ENCODE assay signal across 15 cellular contexts in genomic region chr13:44403720-44404063, GRCh38. TPM values are rescaled to one million over a fixed set of nuclear protein-coding genes. Genes with fewer than 3 reads are reported as not detected.
DNase-seq lines count a peak whose midpoint lies in the region; ATAC-seq and TF ChIP-seq lines count a peak whose summit lies in the region.
"Had no signal": no experiment of that assay in that cellular context is flagged by ENCODE, and none has a peak within 500 bp of the region (broad histone marks: within the 10 kb centered on the region; RNA-seq: fewer than 3 reads in every experiment).

No MANE protein-coding gene starts in this region.

- intact Hi-C loops in prostate gland (cut with DNase I), result no loop called here

- H3K9ac ChIP-seq in iPS-18a (ENCODE audit: low read length), result no peak overlapping the region

- H3K4me3 ChIP-seq in iPS-18a (ENCODE audit: low read length), result peak overlapping the region; percentile 28
- H3K4me3 ChIP-seq in prostate gland, result no peak overlapping the region
- H3K4me3 ChIP-seq: ascending aorta, spleen had no signal

- peak; percentile 43 for DNase-seq in DMS153 treated with DMSO at 0.1 percent for 48 hours (lab: John Stamatoyannopoulos, UW; ENCODE audit: unreplicated experiment)
- DNase-seq in DMS153 (lab: John Stamatoyannopoulos, UW), result no peak
- peak; percentile 52 for DNase-seq in RPMI7951 (ENCODE audit: low read depth)
- no peak for DNase-seq in prostate gland (ENCODE audit: low spot score)
- DNase-seq in NCI-H1092 treated with DMSO at 0.1 percent for 48 hours (lab: John Stamatoyannopoulos, UW), result no peak
- DNase-seq in activated CD8-positive, alpha-beta memory T cell treated with anti-CD3 and anti-CD28 coated beads for 24 hours, result no peak
- DNase-seq: activated effector memory CD4-positive, alpha-beta T cell treated with anti-CD3 and anti-CD28 coated beads, Interleukin-2, amount 50 U/mL, for 16 hours; NCI-H1417 treated with DMSO at 0.1 percent for 48 hours; NCI-H82; SIG-M5; spleen had no signal

- H3K9me3 ChIP-seq in iPS-18a (ENCODE audit: control insufficient read depth, low read depth, low read length) (no peaks in the 10 kb centered on the region), prostate gland (no peaks in the 10 kb centered on the region)
- H3K9me3 ChIP-seq: ascending aorta, spleen had no signal

- H3K27me3 ChIP-seq in iPS-18a (ENCODE audit: control insufficient read depth, insufficient read depth, low read length) (peaks cover 9% of the 10 kb centered on the region), prostate gland (replicated peaks; ENCODE audit: insufficient read depth) (no peaks in the 10 kb centered on the region)
- H3K27me3 ChIP-seq: ascending aorta had no signal

- no peak for TF ChIP-seq CTCF in prostate gland (IDR thresholded peaks at IDR 0.05)

- H3K27ac ChIP-seq in iPS-18a (ENCODE audit: low read length) (no peak overlapping the region), prostate gland (peak overlapping the region; percentile 79 to 84)
- H3K27ac ChIP-seq: 22Rv1, ascending aorta, spleen had no signal

- TF ChIP-seq POLR2A in prostate gland (IDR thresholded peaks at IDR 0.05), result no peak

- H3K36me3 ChIP-seq in iPS-18a (ENCODE audit: control insufficient read depth, low read depth, low read length), result no peaks in the 10 kb centered on the region
- H3K36me3 ChIP-seq in prostate gland, result no peaks in the 10 kb centered on the region
- H3K36me3 ChIP-seq: ascending aorta, spleen had no signal

- ATAC-seq in HG02870 (IDR thresholded peaks at IDR 0.05; ENCODE audit: unreplicated experiment), result no peak

- WGBS in prostate gland, result 48% methylated on average over 7 of the region's 7 CpGs

- peaks cover 54% of the 10 kb centered on the region for H3K4me1 ChIP-seq in iPS-18a (ENCODE audit: control insufficient read depth, low read depth, low read length)
- H3K4me1 ChIP-seq in prostate gland (replicated peaks), result peaks cover 23% of the 10 kb centered on the region
- H3K4me1 ChIP-seq: ascending aorta had no signal

RNA-seq across cellular contexts. Expression of gene SERP2, which starts 30.1 kb away (rescaled TPM):
- total RNA-seq in RPMI7951 (2014; rRNA removed; shearing (Covaris generic)), result 11.4 and 12.1 TPM in 2 replicates
- 10 to 100 TPM in 1 of 2 donors, 1 to 10 TPM in 1; 3.3 to 14.5 TPM for total RNA-seq in prostate gland

Comparison
In these comparisons a context has a peak if more than half of its experiments do, and no peak if none do; other contexts are left out.
1. DNase-seq: peak in DMS153 treated with DMSO at 0.1 percent for 48 hours (single experiment) and RPMI7951 (single experiment); none in DMS153 (single experiment), prostate gland (single experiment), NCI-H1092 treated with DMSO at 0.1 percent for 48 hours (single experiment) and activated CD8-positive, alpha-beta memory T cell treated with anti-CD3 and anti-CD28 coated beads for 24 hours (single experiment).